Comparison of ENCODE assay signal across 1 cellular context in the genomic region with DNA sequence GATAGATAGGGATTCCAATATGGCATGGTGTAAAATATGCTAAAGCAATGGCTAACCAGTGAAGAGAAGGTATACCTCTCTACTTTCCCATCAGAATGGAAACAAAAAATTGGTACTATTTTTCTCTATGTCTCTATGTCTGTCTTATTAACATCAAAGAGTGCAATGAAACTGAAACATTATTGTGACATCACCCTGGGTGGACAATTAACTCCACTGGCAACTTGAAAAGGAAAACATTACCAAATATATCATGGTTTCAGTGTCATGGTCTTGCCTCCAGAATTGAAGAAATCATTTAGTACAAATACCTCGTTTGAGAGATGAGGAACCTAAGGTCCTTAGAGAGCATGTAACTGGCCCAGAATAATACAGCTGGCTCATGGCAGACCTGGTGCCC.
TF ChIP-seq lines count a peak whose summit lies in the region.

No MANE protein-coding gene starts in this region.

TF ChIP-seq in GM12878, 131 proteins besides CTCF, POLR2A, EP300 and RAD21 (continued from another document):
- TF ChIP-seq ZNF687 (IDR thresholded peaks at IDR 0.05) (peak; percentile 44; the same call in 1 of the 2 replicates), NR2F1 (conservative IDR thresholded peaks at IDR 0.05) (no peak), CHD1 (IDR thresholded peaks at IDR 0.05; ENCODE audit: low read depth, low read length) (no peak), IRF4 (IDR thresholded peaks at IDR 0.05; ENCODE audit: low read depth, low read length) (no peak), KAT2A (conservative IDR thresholded peaks at IDR 0.05; ENCODE audit: control insufficient read depth, low read depth, low read length) (no peak), MTA2 (IDR thresholded peaks at IDR 0.05; ENCODE audit: low read depth) (peak; percentile 87), FOS (IDR thresholded peaks at IDR 0.05; ENCODE audit: borderline replicate concordance, extremely low read depth, insufficient read length) (no peak), RB1 (IDR thresholded peaks at IDR 0.05; ENCODE audit: borderline replicate concordance) (no peak), RELB (IDR thresholded peaks at IDR 0.05; ENCODE audit: low read depth) (no peak; the same call in 1 of the 2 replicates), SUPT20H (IDR thresholded peaks at IDR 0.05; ENCODE audit: borderline replicate concordance, control insufficient read depth, low read depth, low read length) (no peak), DPF2 (IDR thresholded peaks at IDR 0.05) (peak; percentile 53; the same call in 1 of the 2 replicates), ZNF217 (IDR thresholded peaks at IDR 0.05) (no peak), TBL1XR1 (IDR thresholded peaks at IDR 0.05; ENCODE audit: low read depth, low read length) (no peak), ZNF207 (IDR thresholded peaks at IDR 0.05; ENCODE audit: borderline replicate concordance) (no peak), PML (IDR thresholded peaks at IDR 0.05; ENCODE audit: low read length) (no peak)
- TF ChIP-seq, protein P1, sequence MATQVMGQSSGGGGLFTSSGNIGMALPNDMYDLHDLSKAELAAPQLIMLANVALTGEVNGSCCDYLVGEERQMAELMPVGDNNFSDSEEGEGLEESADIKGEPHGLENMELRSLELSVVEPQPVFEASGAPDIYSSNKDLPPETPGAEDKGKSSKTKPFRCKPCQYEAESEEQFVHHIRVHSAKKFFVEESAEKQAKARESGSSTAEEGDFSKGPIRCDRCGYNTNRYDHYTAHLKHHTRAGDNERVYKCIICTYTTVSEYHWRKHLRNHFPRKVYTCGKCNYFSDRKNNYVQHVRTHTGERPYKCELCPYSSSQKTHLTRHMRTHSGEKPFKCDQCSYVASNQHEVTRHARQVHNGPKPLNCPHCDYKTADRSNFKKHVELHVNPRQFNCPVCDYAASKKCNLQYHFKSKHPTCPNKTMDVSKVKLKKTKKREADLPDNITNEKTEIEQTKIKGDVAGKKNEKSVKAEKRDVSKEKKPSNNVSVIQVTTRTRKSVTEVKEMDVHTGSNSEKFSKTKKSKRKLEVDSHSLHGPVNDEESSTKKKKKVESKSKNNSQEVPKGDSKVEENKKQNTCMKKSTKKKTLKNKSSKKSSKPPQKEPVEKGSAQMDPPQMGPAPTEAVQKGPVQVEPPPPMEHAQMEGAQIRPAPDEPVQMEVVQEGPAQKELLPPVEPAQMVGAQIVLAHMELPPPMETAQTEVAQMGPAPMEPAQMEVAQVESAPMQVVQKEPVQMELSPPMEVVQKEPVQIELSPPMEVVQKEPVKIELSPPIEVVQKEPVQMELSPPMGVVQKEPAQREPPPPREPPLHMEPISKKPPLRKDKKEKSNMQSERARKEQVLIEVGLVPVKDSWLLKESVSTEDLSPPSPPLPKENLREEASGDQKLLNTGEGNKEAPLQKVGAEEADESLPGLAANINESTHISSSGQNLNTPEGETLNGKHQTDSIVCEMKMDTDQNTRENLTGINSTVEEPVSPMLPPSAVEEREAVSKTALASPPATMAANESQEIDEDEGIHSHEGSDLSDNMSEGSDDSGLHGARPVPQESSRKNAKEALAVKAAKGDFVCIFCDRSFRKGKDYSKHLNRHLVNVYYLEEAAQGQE (IDR thresholded peaks at IDR 0.05; ENCODE audit: low read depth, low read length): no peak
TF ChIP-seq in GM12878: peak in this region for 20.
